1 cellular context compared by ENCODE assay signal in genomic region chr9:125472926-125473701, GRCh38.
TF ChIP-seq lines count a peak whose summit lies in the region.

No MANE protein-coding gene starts in this region.

TF ChIP-seq in K562, 482 proteins besides CTCF, POLR2A, EP300 and RAD21 (continued from another document and continues in another):
- TF ChIP-seq EGR1 (conservative IDR thresholded peaks at IDR 0.05) (0 out of 2 replicates have a peak, but pooled peaks have one; percentile 3), E4F1 (CRISPR knock-in tag; IDR thresholded peaks at IDR 0.05; ENCODE audit: borderline replicate concordance) (no peak), ZNF134 (CRISPR knock-in tag; conservative IDR thresholded peaks at IDR 0.05) (no peak), THAP12 (CRISPR knock-in tag; IDR thresholded peaks at IDR 0.05) (no peak), ZNF143 (CRISPR knock-in tag; IDR thresholded peaks at IDR 0.05) (no peak), IFI16 (CRISPR knock-in tag; IDR thresholded peaks at IDR 0.05) (no peak), RUNX1 (IDR thresholded peaks at IDR 0.05; ENCODE audit: low read depth) (0 out of 2 replicates have a peak, but pooled peaks have one; percentile 26), UBTF (IDR thresholded peaks at IDR 0.05; ENCODE audit: borderline replicate concordance in 1 of 2, low read depth in 2 of 2, low read length in 2 of 2) (no peak), HLTF (IDR thresholded peaks at IDR 0.05) (no peak), ZC3H11A (IDR thresholded peaks at IDR 0.05; ENCODE audit: low read depth, low read length) (no peak), DDX20 (tag; IDR thresholded peaks at IDR 0.05; ENCODE audit: low read depth) (no peak), BMI1 (IDR thresholded peaks at IDR 0.05; ENCODE audit: low read length) (no peak), TAF9B (IDR thresholded peaks at IDR 0.05; ENCODE audit: partially characterized antibody) (peak; percentile 32), ZSCAN32 (CRISPR knock-in tag; IDR thresholded peaks at IDR 0.05) (no peak), SIN3A (IDR thresholded peaks at IDR 0.05; ENCODE audit: borderline replicate concordance in 2 of 2, control insufficient read depth in 1 of 2, low read depth in 2 of 2, low read length in 2 of 2) (no peak), MTF1 (CRISPR knock-in tag; IDR thresholded peaks at IDR 0.05; ENCODE audit: borderline replicate concordance) (no peak), BRD9 (IDR thresholded peaks at IDR 0.05; ENCODE audit: low read depth, partially characterized antibody) (peak; percentile 39), TARDBP (IDR thresholded peaks at IDR 0.05) (peak; percentile 35; the same call in 1 of the 2 replicates), ZNF655 (CRISPR knock-in tag; IDR thresholded peaks at IDR 0.05) (no peak), ZBTB7A (IDR thresholded peaks at IDR 0.05; ENCODE audit: borderline replicate concordance, control insufficient read depth, low read depth, low read length) (peak; percentile 77; the same call in 1 of the 2 replicates), MEIS2 (IDR thresholded peaks at IDR 0.05; ENCODE audit: partially characterized antibody) (peak; percentile 99), SMARCC2 (IDR thresholded peaks at IDR 0.05; ENCODE audit: low read depth) (peak; percentile 56), ETS1 (conservative IDR thresholded peaks at IDR 0.05; ENCODE audit: control insufficient read depth, low read depth, low read length) (no peak), USF1 (CRISPR knock-in tag; IDR thresholded peaks at IDR 0.05) (no peak), NR2C2 (CRISPR knock-in tag; IDR thresholded peaks at IDR 0.05) (no peak), NR2C2 (tag; IDR thresholded peaks at IDR 0.05) (peak; percentile 72), CBFA2T3 (IDR thresholded peaks at IDR 0.05) (peak; percentile 96), SMARCE1 (IDR thresholded peaks at IDR 0.05) (peak; percentile 93), GATAD2B (IDR thresholded peaks at IDR 0.05; ENCODE audit: borderline replicate concordance) (no peak), POLR2G (IDR thresholded peaks at IDR 0.05; ENCODE audit: low read depth, low read length) (no peak), ZNF184 (CRISPR knock-in tag; IDR thresholded peaks at IDR 0.05) (no peak), ARID1B (IDR thresholded peaks at IDR 0.05) (peak; percentile 93), RFX7 (CRISPR knock-in tag; IDR thresholded peaks at IDR 0.05) (no peak), KDM4B (IDR thresholded peaks at IDR 0.05; ENCODE audit: borderline replicate concordance in 2 of 2, low read depth in 1 of 2) (0 out of 4 replicates have a peak, but pooled peaks of 1 of the 2 experiments have one; percentile 33), CBX8 (IDR thresholded peaks at IDR 0.05; ENCODE audit: borderline replicate concordance, extremely low read depth, low read depth, low read length, poor library complexity, severe bottlenecking) (no peak), ZEB2 (IDR thresholded peaks at IDR 0.05) (0 out of 2 replicates have a peak, but pooled peaks have one; percentile 56), BRCA1 (IDR thresholded peaks at IDR 0.05) (no peak), BRCA1 (CRISPR knock-in tag; IDR thresholded peaks at IDR 0.05) (no peak), FOXP4 (CRISPR knock-in tag; IDR thresholded peaks at IDR 0.05; ENCODE audit: borderline replicate concordance) (no peak), C11orf30 (IDR thresholded peaks at IDR 0.05; ENCODE audit: low read depth) (no peak), HINFP (tag; conservative IDR thresholded peaks at IDR 0.05; ENCODE audit: low read depth) (no peak), ZNF644 (tag; IDR thresholded peaks at IDR 0.05; ENCODE audit: low read depth) (no peak), FOS (IDR thresholded peaks at IDR 0.05; ENCODE audit: extremely low read depth, insufficient read length) (no peak), PPARD (CRISPR knock-in tag; IDR thresholded peaks at IDR 0.05) (no peak), PRMT5 (CRISPR knock-in tag; IDR thresholded peaks at IDR 0.05) (no peak), ZNF436 (CRISPR knock-in tag; IDR thresholded peaks at IDR 0.05) (no peak), ZNF384 (IDR thresholded peaks at IDR 0.05; ENCODE audit: low read depth, low read length) (peak; percentile 91), ZNF668 (CRISPR knock-in tag; IDR thresholded peaks at IDR 0.05) (no peak), DLX4 (CRISPR knock-in tag; IDR thresholded peaks at IDR 0.05) (no peak), ZNF224 (CRISPR knock-in tag; IDR thresholded peaks at IDR 0.05) (no peak), CBX2 (IDR thresholded peaks at IDR 0.05; ENCODE audit: insufficient read depth, low read length, poor library complexity, severe bottlenecking) (no peak), ZNF518B (CRISPR knock-in tag; IDR thresholded peaks at IDR 0.05) (no peak)
